8 cellular contexts compared by ENCODE assay signal in the genomic region with DNA sequence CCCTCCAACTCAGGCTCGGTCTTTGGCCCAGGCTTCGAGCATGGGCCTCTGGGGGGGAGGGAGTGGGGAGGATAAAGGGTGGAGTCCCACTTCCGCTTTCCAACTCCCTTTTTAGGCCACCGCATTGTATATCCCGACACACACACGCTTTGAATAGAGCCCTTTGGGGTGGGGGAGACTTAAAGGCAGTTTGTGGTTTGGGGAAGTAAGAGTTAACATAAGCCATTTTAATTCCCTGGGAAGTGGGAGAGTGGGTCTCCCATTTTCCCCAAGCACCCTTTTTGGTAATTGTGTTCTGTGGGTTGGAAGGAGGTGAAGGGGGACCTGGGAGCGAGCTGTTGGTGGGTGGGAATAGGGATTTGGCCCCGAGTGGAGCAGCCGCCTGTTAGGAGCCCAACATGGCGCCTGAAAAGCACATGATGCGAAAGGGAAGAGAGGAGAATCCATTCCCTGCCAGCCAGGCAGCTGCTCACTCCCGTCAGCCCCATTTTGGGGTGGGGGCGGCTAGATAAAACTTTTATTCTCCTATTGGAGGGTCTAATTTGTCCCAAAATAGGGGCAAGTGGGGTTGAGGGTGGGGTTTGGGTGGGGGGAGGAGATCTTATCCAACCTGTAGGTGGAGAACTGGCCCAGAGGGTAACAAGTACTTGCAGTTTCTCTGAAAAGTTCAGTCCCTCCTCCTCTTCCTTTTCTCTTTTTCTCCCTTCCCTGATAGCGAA. TPM values are rescaled to one million over a fixed set of nuclear protein-coding genes. Genes with fewer than 3 reads are reported as not detected.
A peak's percentile ranks its signal among the peaks of the same experiment; 100 is the strongest.
DNase-seq lines count a peak whose midpoint lies in the region; ATAC-seq and TF ChIP-seq lines count a peak whose summit lies in the region.

No MANE protein-coding gene starts in this region.

- TF ChIP-seq CTCF in RWPE1 (conservative IDR thresholded peaks at IDR 0.05; ENCODE audit: low read depth) (no peak), tibial nerve (IDR thresholded peaks at IDR 0.05) (no peak)

- H3K36me3 ChIP-seq in CD4-positive, CD25-positive, alpha-beta regulatory T cell (ENCODE audit: control insufficient read depth, insufficient read depth, low read length): peaks cover 3% of the 10 kb centered on the region
- peaks cover 28% of the 10 kb centered on the region for H3K36me3 ChIP-seq in neuron (ENCODE audit: insufficient read depth, low read length)
- H3K36me3 ChIP-seq in tibial nerve: no peaks in the 10 kb centered on the region

- TF ChIP-seq POLR2A in tibial nerve (IDR thresholded peaks at IDR 0.05): no peak

- peak overlapping the region; percentile 97 to 100 (median 100) for H3K27ac Mint-ChIP-seq in CD4-positive, CD25-positive, alpha-beta regulatory T cell

- H2AFZ ChIP-seq in neuron (ENCODE audit: low read depth, low read length): no peak overlapping the region

- POLR2A ChIA-PET in RWPE1 (lab: Yijun Ruan, JAX; ENCODE audit: low non-redundant PET): interaction anchor here (0.6 to 1.4 kb wide), 2 partner anchors 41 to 86 kb away, joined by 3 read pairs; a partner anchor contains a TSS

- CTCF ChIA-PET in RWPE1 (lab: Yijun Ruan, JAX): interaction anchor here (0.6 kb wide), 1 partner anchor 307 kb away, joined by 4 read pairs; no protein-coding TSS in a partner anchor

- peaks cover 30 to 46% (median 40%) of the 10 kb centered on the region in 4 donors for H3K4me1 Mint-ChIP-seq in CD4-positive, CD25-positive, alpha-beta regulatory T cell

- TF ChIP-seq EP300 in tibial nerve (IDR thresholded peaks at IDR 0.05): peak in 1 of 2 donors; percentile 68

- peak overlapping the region; percentile 97 to 100 (median 100) for H3K4me3 Mint-ChIP-seq in CD4-positive, CD25-positive, alpha-beta regulatory T cell

- peaks cover 0 to 3% (median 0%) of the 10 kb centered on the region in 7 donors for H3K9me3 Mint-ChIP-seq in CD4-positive, CD25-positive, alpha-beta regulatory T cell

- H3K27me3 ChIP-seq in CD4-positive, CD25-positive, alpha-beta regulatory T cell (ENCODE audit: control insufficient read depth, insufficient read depth, low read length): no peaks in the 10 kb centered on the region
- H3K27me3 ChIP-seq in neuron (ENCODE audit: insufficient read depth, low read length) (no peaks in the 10 kb centered on the region), tibial nerve (no peaks in the 10 kb centered on the region)

- H3K4me1 ChIP-seq in CD4-positive, CD25-positive, alpha-beta regulatory T cell (ENCODE audit: control insufficient read depth, insufficient read depth, low read length, poor library complexity, severe bottlenecking): peaks cover 45% of the 10 kb centered on the region
- peaks cover 23% of the 10 kb centered on the region for H3K4me1 ChIP-seq in neuron (ENCODE audit: insufficient read depth, low read length)
- H3K4me1 ChIP-seq in tibial nerve: peaks cover 2 to 42% (median 25%) of the 10 kb centered on the region in 4 donors

- peaks cover 22% of the 10 kb centered on the region for H3K36me3 Mint-ChIP-seq in CD4-positive, CD25-positive, alpha-beta regulatory T cell

- peak; percentile 38 to 78 (median 56) for DNase-seq in CD4-positive, CD25-positive, alpha-beta regulatory T cell
- DNase-seq in HT-29 (ENCODE audit: low spot score) (peak; percentile 89), RWPE1 (ENCODE audit: low spot score) (peak; percentile 64), foreskin melanocyte (peak; percentile 61), tibial nerve (ENCODE audit: low spot score in 2 of 2) (peak; percentile 16 to 68)
- DNase-seq in activated naive CD4-positive, alpha-beta T cell (lab: John Stamatoyannopoulos, UW): peak; percentile 10 to 29 (median 25)

- H3K27ac ChIP-seq in CD4-positive, CD25-positive, alpha-beta regulatory T cell (ENCODE audit: insufficient read depth, low read length, poor library complexity, severe bottlenecking): peak overlapping the region; percentile 99
- H3K27ac ChIP-seq in RWPE1: peak overlapping the region; percentile 95
- peak overlapping the region; percentile 99 to 100 (median 100) for H3K27ac ChIP-seq in tibial nerve

- 0% methylated on average over 14 of the region's 14 CpGs for WGBS in tibial nerve, 2 donors

- no peak for ATAC-seq in CD4-positive, CD25-positive, alpha-beta regulatory T cell (ENCODE audit: low read depth in 2 of 2)
- ATAC-seq in HG03039 (IDR thresholded peaks at IDR 0.05; ENCODE audit: unreplicated experiment): no peak

- peaks cover 12% of the 10 kb centered on the region for H3K27me3 Mint-ChIP-seq in CD4-positive, CD25-positive, alpha-beta regulatory T cell

- no peaks in the 10 kb centered on the region for H3K9me3 ChIP-seq in CD4-positive, CD25-positive, alpha-beta regulatory T cell (ENCODE audit: control insufficient read depth in 2 of 2, low read length in 2 of 2)
- H3K9me3 ChIP-seq in neuron (ENCODE audit: low read length) (no peaks in the 10 kb centered on the region), tibial nerve (no peaks in the 10 kb centered on the region)

- H3K4me3 ChIP-seq in CD4-positive, CD25-positive, alpha-beta regulatory T cell (ENCODE audit: low read depth, low read length): peak overlapping the region; percentile 93
- H3K4me3 ChIP-seq in neuron (ENCODE audit: low read length) (peak overlapping the region; percentile 98), tibial nerve (peak overlapping the region; percentile 84 to 100 (median 94))

RNA-seq across cellular contexts. Expression of a gene that starts 1.0 kb away (rescaled TPM):
- 161 TPM for total RNA-seq in CD4-positive, CD25-positive, alpha-beta regulatory T cell
- polyA plus RNA-seq in CD4-positive, CD25-positive, alpha-beta regulatory T cell: 10 to 100 TPM; 19.2 to 33.3 (median 26.2) TPM
- total RNA-seq in HT-29 (2014; rRNA removed; shearing (Covaris generic)): 44.6 and 58.3 TPM in 2 replicates
- total RNA-seq in tibial nerve: 100 to 1,000 TPM in 3 of 4 donors, 10 to 100 TPM in 1; 88.5 to 145 (median 126) TPM

RNA-seq across cellular contexts. Expression of a gene that starts 35.6 kb away (rescaled TPM):
- 4.1 TPM for total RNA-seq in CD4-positive, CD25-positive, alpha-beta regulatory T cell
- polyA plus RNA-seq in CD4-positive, CD25-positive, alpha-beta regulatory T cell: 1 to 10 TPM; 1.3 to 4.2 (median 2.8) TPM
- 4.6 and 6.2 TPM in 2 replicates for total RNA-seq in HT-29 (2014; rRNA removed; shearing (Covaris generic))
- total RNA-seq in tibial nerve: 10 to 100 TPM; 10.3 to 13.2 (median 13.1) TPM

Comparison
In these comparisons a context has a peak if more than half of its experiments do, and no peak if none do; other contexts are left out.
1. DNase-seq: peak in every context shown above with its lines; median percentile 89 in HT-29; 64 in RWPE1; 61 in foreskin melanocyte; 56 in CD4-positive, CD25-positive, alpha-beta regulatory T cell; 42 in tibial nerve; 25 in activated naive CD4-positive, alpha-beta T cell.